8 cellular contexts compared by ENCODE assay signal in the genomic region with DNA sequence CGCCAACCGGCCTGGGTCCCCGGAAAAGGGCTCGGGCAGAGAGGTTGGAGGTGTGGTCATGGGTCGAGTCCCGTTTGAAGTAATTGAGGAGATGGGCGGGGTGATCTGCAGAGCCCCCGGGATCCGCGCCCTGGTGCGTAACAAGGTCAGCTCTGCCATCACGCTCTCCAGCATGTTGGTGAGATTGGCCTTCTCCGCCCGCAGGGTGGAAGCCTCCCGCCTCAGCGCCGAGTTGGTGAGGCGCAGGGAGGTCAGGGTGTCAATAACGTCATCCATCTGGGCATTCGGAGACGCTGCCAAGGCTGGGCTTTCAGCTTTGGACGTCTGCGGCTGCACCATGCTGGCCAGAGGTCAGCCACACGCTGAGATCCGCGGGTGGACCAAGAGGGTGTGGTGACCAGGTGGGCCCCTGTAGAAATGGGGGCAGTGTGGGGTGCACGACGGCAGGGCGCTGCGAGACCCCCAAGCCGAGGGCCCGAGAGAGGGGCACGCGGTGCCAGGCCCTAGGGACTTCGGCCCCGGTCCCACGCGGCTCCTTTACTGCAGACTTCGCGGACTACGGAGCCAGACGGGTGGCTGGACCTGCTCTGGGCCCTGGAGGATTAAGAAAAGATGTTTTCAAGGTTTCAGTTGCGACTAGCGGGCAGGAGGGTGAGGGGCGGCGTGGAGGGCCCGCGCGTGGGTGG. TPM values are rescaled to one million over a fixed set of nuclear protein-coding genes. Genes with fewer than 3 reads are reported as not detected.
DNase-seq lines count a peak whose midpoint lies in the region; ATAC-seq and TF ChIP-seq lines count a peak whose summit lies in the region.

No MANE protein-coding gene starts in this region.

- peaks cover 23 to 61% (median 42%) of the 10 kb centered on the region in 4 donors for H3K4me1 Mint-ChIP-seq in CD4-positive, alpha-beta memory T cell
- peaks cover 43% of the 10 kb centered on the region for H3K4me1 Mint-ChIP-seq in central memory CD8-positive, alpha-beta T cell

- H3K27ac Mint-ChIP-seq in CD4-positive, alpha-beta memory T cell: peak overlapping the region; percentile 82 to 91 (median 89)
- H3K27ac Mint-ChIP-seq in central memory CD8-positive, alpha-beta T cell (ENCODE audit: low read depth): peak overlapping the region; percentile 84

- H3K36me3 Mint-ChIP-seq in CD4-positive, alpha-beta memory T cell: peaks cover 9 to 15% of the 10 kb centered on the region in 2 donors
- peaks cover 25% of the 10 kb centered on the region for H3K36me3 Mint-ChIP-seq in central memory CD8-positive, alpha-beta T cell (ENCODE audit: insufficient read depth)

- POLR2A ChIA-PET in CD4-positive, alpha-beta memory T cell (lab: Charles Lee; ENCODE audit: partially characterized antibody): interaction anchor here (1.0 to 1.2 kb wide), 2 partner anchors 32 to 36 kb away, joined by 4 read pairs; no protein-coding TSS in a partner anchor

- peak overlapping the region; percentile 52 to 84 (median 78) for H3K4me3 Mint-ChIP-seq in CD4-positive, alpha-beta memory T cell
- peak overlapping the region; percentile 68 for H3K4me3 Mint-ChIP-seq in central memory CD8-positive, alpha-beta T cell

- H3K4me3 ChIP-seq in CD4-positive, alpha-beta memory T cell (ENCODE audit: low read length in 2 of 2): peak overlapping the region in 1 of 2 donors; percentile 45
- H3K4me3 ChIP-seq in left lung (peak overlapping the region; percentile 61 to 70), thoracic aorta (peak overlapping the region; percentile 84)

- peak in 2 of 5 donors; percentile 9 to 46 for DNase-seq in CD4-positive, alpha-beta memory T cell
- peak; percentile 31 for DNase-seq in LHCN-M2 (ENCODE audit: low read depth)
- DNase-seq in central memory CD8-positive, alpha-beta T cell (ENCODE audit: low spot score in 2 of 2): no peak
- DNase-seq in left lung: peak in 1 of 2 donors; percentile 75
- DNase-seq in thoracic aorta (ENCODE audit: low spot score): no peak
- DNase-seq in NCI-H1694 (lab: John Stamatoyannopoulos, UW): no peak
- no peak for DNase-seq in cerebellar nuclear complex (lab: John Stamatoyannopoulos, UW)

- CTCF ChIA-PET in CD4-positive, alpha-beta memory T cell (lab: Charles Lee; ENCODE audit: partially characterized antibody): no interaction called here

- no peak for TF ChIP-seq CTCF in left lung (IDR thresholded peaks at IDR 0.05)
- TF ChIP-seq CTCF in thoracic aorta (IDR thresholded peaks at IDR 0.05): no peak

- no peaks in the 10 kb centered on the region for H3K36me3 ChIP-seq in CD4-positive, alpha-beta memory T cell (ENCODE audit: insufficient read depth, low read length)
- peaks cover 0 to 5% of the 10 kb centered on the region in 2 donors for H3K36me3 ChIP-seq in left lung
- peaks cover 4% of the 10 kb centered on the region for H3K36me3 ChIP-seq in thoracic aorta

- no peaks in the 10 kb centered on the region for H3K27me3 ChIP-seq in CD4-positive, alpha-beta memory T cell (ENCODE audit: insufficient read depth, low read length)
- no peaks in the 10 kb centered on the region for H3K27me3 ChIP-seq in left lung
- no peaks in the 10 kb centered on the region for H3K27me3 ChIP-seq in thoracic aorta (replicated peaks; ENCODE audit: insufficient read depth)

- H3K27me3 Mint-ChIP-seq in CD4-positive, alpha-beta memory T cell: no peaks in the 10 kb centered on the region
- H3K27me3 Mint-ChIP-seq in central memory CD8-positive, alpha-beta T cell: peaks cover 13% of the 10 kb centered on the region

- peak overlapping the region; percentile 73 for H3K27ac ChIP-seq in CD4-positive, alpha-beta memory T cell (ENCODE audit: low read depth, low read length)
- peak overlapping the region; percentile 73 to 84 for H3K27ac ChIP-seq in left lung
- peak overlapping the region; percentile 68 to 72 for H3K27ac ChIP-seq in thoracic aorta

- no peaks in the 10 kb centered on the region for H3K9me3 ChIP-seq in CD4-positive, alpha-beta memory T cell (ENCODE audit: control insufficient read depth in 1 of 2, low read length in 2 of 2)
- H3K9me3 ChIP-seq in left lung: peaks cover 0 to 7% of the 10 kb centered on the region in 2 donors
- no peaks in the 10 kb centered on the region for H3K9me3 ChIP-seq in thoracic aorta

- intact Hi-C loops in CD4-positive, alpha-beta memory T cell (cut with micrococcal nuclease): loop anchor here (5.0 kb wide), 1 partner anchor 665 kb away; a partner anchor contains a TSS
- intact Hi-C loops in left lung (cut with DNase I): no loop called here

- peaks cover 56% of the 10 kb centered on the region for H3K4me1 ChIP-seq in CD4-positive, alpha-beta memory T cell (ENCODE audit: insufficient read depth, low read length)
- H3K4me1 ChIP-seq in left lung (peaks cover 5 to 17% of the 10 kb centered on the region in 2 donors), thoracic aorta (ENCODE audit: control insufficient read depth in 1 of 2, low read depth in 2 of 2) (peaks cover 0 to 16% of the 10 kb centered on the region in 2 donors)

- peaks cover 0 to 3% (median 0%) of the 10 kb centered on the region in 8 donors for H3K9me3 Mint-ChIP-seq in CD4-positive, alpha-beta memory T cell
- no peaks in the 10 kb centered on the region for H3K9me3 Mint-ChIP-seq in central memory CD8-positive, alpha-beta T cell

- no peak for ATAC-seq in central memory CD8-positive, alpha-beta T cell (replicated peaks; ENCODE audit: extremely low read depth, poor library complexity, severe bottlenecking)
- ATAC-seq in left lung: peak; percentile 5
- no peak for ATAC-seq in thoracic aorta (ENCODE audit: insufficient number of reproducible peaks, low FRiP score, low read depth)
- ATAC-seq in HG03457 (IDR thresholded peaks at IDR 0.05; ENCODE audit: unreplicated experiment): no peak

RNA-seq across cellular contexts. Expression of a gene that starts 0.7 kb away (rescaled TPM):
- 10 to 100 TPM; 22.3 to 25.2 TPM for total RNA-seq in CD4-positive, alpha-beta memory T cell
- polyA plus RNA-seq in CD4-positive, alpha-beta memory T cell: 10 to 100 TPM in 1 of 2 donors, 1 to 10 TPM in 1; 4.3 to 11.9 TPM
- 21.2 and 21.8 TPM in 2 replicates for total RNA-seq in LHCN-M2 (2014; rRNA removed)
- 13.9 TPM for polyA plus RNA-seq in LHCN-M2 (2012)
- total RNA-seq in left lung: 10 to 100 TPM; 20.3 to 20.5 TPM
- total RNA-seq in thoracic aorta: 10 to 100 TPM; 17.2 to 30.8 TPM
